Comparison of ENCODE assay signal across 15 cellular contexts in genomic region chr15:95196176-95196915, GRCh38.
DNase-seq lines count a peak whose midpoint lies in the region; ATAC-seq, FAIRE-seq and TF ChIP-seq lines count a peak whose summit lies in the region.
"Had no signal": no experiment of that assay in that cellular context is flagged by ENCODE, and none has a peak within 500 bp of the region (broad histone marks: within the 10 kb centered on the region; RNA-seq: fewer than 3 reads in every experiment).

No MANE protein-coding gene starts in this region.

- TF ChIP-seq POLR2A in K562 (conservative IDR thresholded peaks at IDR 0.05) (no peak), sigmoid colon (IDR thresholded peaks at IDR 0.05) (no peak)

- peaks cover 13% of the 10 kb centered on the region for H3K36me3 Mint-ChIP-seq in mesothelial cell of epicardium

- no peaks in the 10 kb centered on the region for H4K20me1 ChIP-seq in K562 (replicated peaks; ENCODE audit: control insufficient read depth, insufficient read depth, low read length)

- peaks cover 18% of the 10 kb centered on the region for H3K9me3 Mint-ChIP-seq in mesothelial cell of epicardium

- H3K27ac Mint-ChIP-seq in mesothelial cell of epicardium = peak overlapping the region; percentile 85
- H3K27ac Mint-ChIP-seq: activated naive CD4-positive, alpha-beta T cell treated with anti-CD3 and anti-CD28 coated beads for 36 hours; B cell had no signal

- peak overlapping the region; percentile 1 to 61; a peak in 2 of 4 replicates for H3K9ac ChIP-seq in K562 (ENCODE audit: insufficient read depth in 1 of 2, low read depth in 2 of 2, low read length in 2 of 2)

- BruUV-seq in K562 (replicated peaks; lab: Mats Ljungman, UMichigan) = no TSS peak

- H3K4me3 ChIP-seq in MG63 (peak overlapping the region; percentile 15), K562 (no peak overlapping the region), sigmoid colon (no peak overlapping the region)
- H3K4me3 ChIP-seq: colonic mucosa had no signal

- no peaks in the 10 kb centered on the region for H3K27me3 Mint-ChIP-seq in mesothelial cell of epicardium (ENCODE audit: low read depth)
- H3K27me3 Mint-ChIP-seq: B cell had no signal

- H3K4me1 ChIP-seq in K562 (replicated peaks in 1 of 2; ENCODE audit: control insufficient read depth in 2 of 2, insufficient read depth in 2 of 2, low read length in 2 of 2) (no peaks in the 10 kb centered on the region; a peak in 1 of 5 replicates), sigmoid colon (no peaks in the 10 kb centered on the region)
- H3K4me1 ChIP-seq: colonic mucosa had no signal

- WGBS in K562 (ENCODE audit: insufficient coverage, low coverage, missing lambda C conversion rate) = 20% methylated on average over 17 of the region's 17 CpGs
- WGBS in sigmoid colon, 2 donors = 40 to 60% methylated on average over 17 of the region's 17 CpGs

- no peak for DNase-seq in MG63
- DNase-seq in K562 (ENCODE audit: extremely low read depth in 1 of 4, low spot score in 3 of 4) = peak in 2 of 4 experiments; percentile 16 to 48
- DNase-seq in mesothelial cell of epicardium (ENCODE audit: low spot score in 2 of 2, unreplicated experiment in 2 of 2) = no peak
- DNase-seq in urothelium cell line (ENCODE audit: low spot score) = peak; percentile 36
- DNase-seq in posterior vena cava (ENCODE audit: low spot score) = no peak
- DNase-seq in sigmoid colon = no peak
- DNase-seq in COR-L47 (lab: John Stamatoyannopoulos, UW) = no peak
- DNase-seq: activated naive CD4-positive, alpha-beta T cell treated with anti-CD3 and anti-CD28 coated beads for 36 hours; anterior cingulate cortex; colonic mucosa; GDM1; left colon; NCI-H1436 had no signal

- H3K27ac ChIP-seq in K562 (ENCODE audit: extremely low read depth, low read depth, low read length) (no peak overlapping the region; the same call in 2 of the 3 replicates), sigmoid colon (no peak overlapping the region)
- H3K27ac ChIP-seq: colonic mucosa had no signal

- in situ Hi-C loops in K562 (cut with MboI) = no loop called here

- H3K36me3 ChIP-seq in MG63 = no peaks in the 10 kb centered on the region
- H3K36me3 ChIP-seq in K562 (ENCODE audit: control insufficient read depth, insufficient read depth, low read length) = no peaks in the 10 kb centered on the region
- H3K36me3 ChIP-seq in sigmoid colon = no peaks in the 10 kb centered on the region
- H3K36me3 ChIP-seq: colonic mucosa had no signal

- TF ChIP-seq RAD21 in K562 (CRISPR knock-in tag; conservative IDR thresholded peaks at IDR 0.05 in 1 of 2, IDR thresholded peaks at IDR 0.05 in 1 of 2) = no peak

- H3K9me3 ChIP-seq in MG63 (peaks cover 2% of the 10 kb centered on the region), K562 (replicated peaks; ENCODE audit: control insufficient read depth, insufficient read depth, low read depth, low read length) (no peaks in the 10 kb centered on the region), sigmoid colon (no peaks in the 10 kb centered on the region)
- H3K9me3 ChIP-seq: colonic mucosa had no signal

- intact Hi-C loops in K562 (cut with micrococcal nuclease) = no loop called here
- intact Hi-C loops in posterior vena cava (cut with DNase I) = no loop called here
- intact Hi-C loops in sigmoid colon (cut with DNase I) = no loop called here

- H3K27me3 ChIP-seq in MG63 (no peaks in the 10 kb centered on the region), K562 (ENCODE audit: control insufficient read depth in 2 of 2, insufficient read depth in 2 of 2, low read length in 2 of 2) (no peaks in the 10 kb centered on the region), sigmoid colon (no peaks in the 10 kb centered on the region)
- H3K27me3 ChIP-seq: colonic mucosa had no signal

- ATAC-seq in K562 = peak; percentile 85
- ATAC-seq: left colon had no signal

- TF ChIP-seq CTCF in K562 (IDR thresholded peaks at IDR 0.05 in 2 of 3, conservative IDR thresholded peaks at IDR 0.05 in 1 of 3; ENCODE audit: insufficient read depth in 2 of 3, low read depth in 1 of 3, low read length in 3 of 3) (no peak), mesothelial cell of epicardium (IDR thresholded peaks at IDR 0.05; ENCODE audit: unreplicated experiment) (no peak), sigmoid colon (IDR thresholded peaks at IDR 0.05) (no peak)

- H3K4me2 ChIP-seq in K562 (ENCODE audit: insufficient read depth, low read length) = peak overlapping the region; percentile 42

- H3K9me1 ChIP-seq in K562 (ENCODE audit: control insufficient read depth, insufficient read depth, low read length) = no peaks in the 10 kb centered on the region

- POLR2A ChIA-PET in K562 (lab: Yijun Ruan, JAX) = interaction anchor here (0.8 to 0.9 kb wide), 2 partner anchors 12 to 28 kb away, joined by 3 read pairs; no protein-coding TSS in a partner anchor

- peak overlapping the region; percentile 67 for H2AFZ ChIP-seq in K562 (ENCODE audit: low read depth, low read length)

- CTCF ChIA-PET in K562 (lab: Yijun Ruan, JAX; ENCODE audit: low intra/inter-chr PET ratio) = no interaction called here

- no peaks in the 10 kb centered on the region for H3K79me2 ChIP-seq in K562 (ENCODE audit: control insufficient read depth, insufficient read depth, low read length)

- FAIRE-seq in K562 (lab: Jason Lieb, UNC) = no peak
- no peak for FAIRE-seq in urothelium cell line (lab: Jason Lieb, UNC)
- FAIRE-seq: frontal cortex had no signal

- peaks cover 31% of the 10 kb centered on the region for H3K4me1 Mint-ChIP-seq in mesothelial cell of epicardium
- H3K4me1 Mint-ChIP-seq: B cell had no signal

- TF ChIP-seq EP300 in K562 (IDR thresholded peaks at IDR 0.05; ENCODE audit: low read length) (no peak), sigmoid colon (IDR thresholded peaks at IDR 0.05) (no peak)

- H3K4me3 Mint-ChIP-seq in mesothelial cell of epicardium = peak overlapping the region; percentile 68
- H3K4me3 Mint-ChIP-seq: activated naive CD4-positive, alpha-beta T cell treated with anti-CD3 and anti-CD28 coated beads for 36 hours; B cell had no signal

TF ChIP-seq in K562, 482 proteins besides CTCF, POLR2A, EP300 and RAD21 (continues in another document):
- TF ChIP-seq XRCC5 (IDR thresholded peaks at IDR 0.05; ENCODE audit: low read depth, low read length) (no peak), ARID1B (IDR thresholded peaks at IDR 0.05) (0 out of 2 replicates have a peak, but pooled peaks have one; percentile 5), MEF2D (tag; conservative IDR thresholded peaks at IDR 0.05; ENCODE audit: low read depth) (no peak), ZMIZ1 (IDR thresholded peaks at IDR 0.05; ENCODE audit: low read depth in 2 of 2, low read length in 2 of 2) (no peak), ZNF146 (CRISPR knock-in tag; IDR thresholded peaks at IDR 0.05; ENCODE audit: unreplicated experiment) (no peak), WHSC1 (IDR thresholded peaks at IDR 0.05; ENCODE audit: low read length) (no peak)
- TF ChIP-seq, protein P1, sequence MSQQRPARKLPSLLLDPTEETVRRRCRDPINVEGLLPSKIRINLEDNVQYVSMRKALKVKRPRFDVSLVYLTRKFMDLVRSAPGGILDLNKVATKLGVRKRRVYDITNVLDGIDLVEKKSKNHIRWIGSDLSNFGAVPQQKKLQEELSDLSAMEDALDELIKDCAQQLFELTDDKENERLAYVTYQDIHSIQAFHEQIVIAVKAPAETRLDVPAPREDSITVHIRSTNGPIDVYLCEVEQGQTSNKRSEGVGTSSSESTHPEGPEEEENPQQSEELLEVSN (IDR thresholded peaks at IDR 0.05; ENCODE audit: borderline replicate concordance in 1 of 2, extremely low read depth in 1 of 2, insufficient read depth in 1 of 2, insufficient read length in 1 of 2, low read depth in 1 of 2, low read length in 1 of 2, poor library complexity in 1 of 2, severe bottlenecking in 1 of 2) = no peak
